Comparison of ENCODE assay signal across 40 cellular contexts in the genomic region with DNA sequence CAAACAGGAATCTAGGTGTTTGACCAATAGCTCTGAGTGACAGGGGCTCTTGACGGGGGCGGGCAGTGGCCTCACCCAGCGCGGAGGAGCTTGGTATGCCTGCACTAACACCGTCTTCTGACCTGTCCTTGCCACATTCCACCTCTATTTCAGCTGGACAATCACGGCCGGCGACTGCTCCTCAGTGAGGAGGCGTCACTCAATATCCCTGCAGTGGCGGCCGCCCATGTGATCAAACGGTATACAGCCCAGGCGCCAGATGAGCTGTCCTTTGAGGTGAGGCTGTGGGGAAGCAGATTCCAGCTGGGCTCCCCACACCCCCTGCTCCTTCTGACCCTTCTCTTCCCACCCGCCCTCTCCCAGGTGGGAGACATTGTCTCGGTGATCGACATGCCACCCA. TPM values are rescaled to one million over a fixed set of nuclear protein-coding genes. Genes with fewer than 3 reads are reported as not detected.
"Had no signal": no experiment of that assay in that cellular context is flagged by ENCODE, and none has a peak within 500 bp of the region (broad histone marks: within the 10 kb centered on the region; RNA-seq: fewer than 3 reads in every experiment).

No MANE protein-coding gene starts in this region.

- ATAC-seq: activated CD8-positive, alpha-beta T cell treated with anti-CD3 and anti-CD28 coated beads for 36 hours; activated naive CD8-positive, alpha-beta T cell treated with anti-CD3 and anti-CD28 coated beads, Interleukin-2, amount 50 U/mL, for 24 hours; activated T-cell treated with anti-CD3 and anti-CD28 coated beads, Interleukin-2, amount 50 U/mL, for 4 hours; activated T-cell treated with anti-CD3 and anti-CD28 coated beads, Interleukin-2, amount 50 U/mL, for 72 hours; activated T-helper 17 cell treated with anti-CD3 and anti-CD28 coated beads, Interleukin-2, amount 50 U/mL, for 72 hours; T-cell had no signal

- H3K27me3 Mint-ChIP-seq: activated B cell treated with CpG ODN at 0.5 μM for 24 hours; activated CD4-positive, alpha-beta memory T cell treated with anti-CD3 and anti-CD28 coated beads for 36 hours; activated CD4-positive, alpha-beta T cell treated with anti-CD3 and anti-CD28 coated beads, Interleukin-2, amount 10 ng/mL, durations not matched to agents 24 days and 14 days; activated CD8-positive, alpha-beta T cell treated with anti-CD3 and anti-CD28 coated beads for 36 hours; activated naive CD4-positive, alpha-beta T cell treated with anti-CD3 and anti-CD28 coated beads, Interleukin-2, amount 10 ng/mL, durations not matched to agents 7 days and 5 days; activated naive CD4-positive, alpha-beta T cell treated with anti-CD3 and anti-CD28 coated beads, Interleukin-2, amount 50 U/mL, for 24 hours; activated naive CD8-positive, alpha-beta T cell; activated naive CD8-positive, alpha-beta T cell treated with anti-CD3 and anti-CD28 coated beads, Interleukin-2, amount 10 ng/mL, durations not matched to agents 7 days and 5 days; activated naive CD8-positive, alpha-beta T cell treated with anti-CD3 and anti-CD28 coated beads, Interleukin-2, amount 50 U/mL, for 24 hours; activated T-helper 17 cell treated with anti-CD3 and anti-CD28 coated beads, Interleukin-2, amount 50 U/mL, for 72 hours; central memory CD8-positive, alpha-beta T cell; T-cell had no signal

- H3K4me3 ChIP-seq: ascending aorta, cardiac muscle cell had no signal

- H3K27ac Mint-ChIP-seq: activated B cell treated with CpG ODN at 0.5 μM for 24 hours; activated CD4-positive, alpha-beta memory T cell treated with anti-CD3 and anti-CD28 coated beads for 36 hours; activated CD4-positive, alpha-beta T cell treated with anti-CD3 and anti-CD28 coated beads, Interleukin-2, amount 10 ng/mL, durations not matched to agents 24 days and 14 days; activated CD8-positive, alpha-beta T cell treated with anti-CD3 and anti-CD28 coated beads for 36 hours; activated naive CD4-positive, alpha-beta T cell treated with anti-CD3 and anti-CD28 coated beads, Interleukin-2, amount 10 ng/mL, durations not matched to agents 7 days and 5 days; activated naive CD4-positive, alpha-beta T cell treated with anti-CD3 and anti-CD28 coated beads, Interleukin-2, amount 50 U/mL, for 24 hours; activated naive CD8-positive, alpha-beta T cell; activated naive CD8-positive, alpha-beta T cell treated with anti-CD3 and anti-CD28 coated beads, Interleukin-2, amount 10 ng/mL, durations not matched to agents 7 days and 5 days; activated naive CD8-positive, alpha-beta T cell treated with anti-CD3 and anti-CD28 coated beads, Interleukin-2, amount 50 U/mL, for 24 hours; activated T-cell treated with anti-CD3 and anti-CD28 coated beads, Interleukin-2, amount 50 U/mL, for 72 hours; activated T-helper 1 cell treated with anti-CD3 and anti-CD28 coated beads, Interleukin-12 subunit alpha, Interleukin-12 subunit beta, Interleukin-2, Interleukin-4 antibody, amounts not matched to agents 30 ng/mL and 10 ng/mL and 1 ng/mL, durations not matched to agents 14 hours and 24 hours and 36 hours; activated T-helper 17 cell treated with anti-CD3 and anti-CD28 coated beads, Interleukin-2, amount 50 U/mL, for 72 hours; brain; T-cell; T-helper 2 cell treated with Interferon-gamma antibody and Interleukin-4, amounts not matched to agents 5 μg/mL and 100 μg/mL, for 36 hours had no signal

- H3K36me3 ChIP-seq: cardiac muscle cell had no signal

- H3K4me3 Mint-ChIP-seq: activated B cell treated with CpG ODN at 0.5 μM for 24 hours; activated CD4-positive, alpha-beta memory T cell treated with anti-CD3 and anti-CD28 coated beads for 36 hours; activated CD4-positive, alpha-beta T cell treated with anti-CD3 and anti-CD28 coated beads, Interleukin-2, amount 10 ng/mL, durations not matched to agents 24 days and 14 days; activated CD8-positive, alpha-beta T cell treated with anti-CD3 and anti-CD28 coated beads for 36 hours; activated naive CD4-positive, alpha-beta T cell treated with anti-CD3 and anti-CD28 coated beads, Interleukin-2, amount 10 ng/mL, durations not matched to agents 7 days and 5 days; activated naive CD4-positive, alpha-beta T cell treated with anti-CD3 and anti-CD28 coated beads, Interleukin-2, amount 50 U/mL, for 24 hours; activated naive CD8-positive, alpha-beta T cell; activated naive CD8-positive, alpha-beta T cell treated with anti-CD3 and anti-CD28 coated beads, Interleukin-2, amount 10 ng/mL, durations not matched to agents 7 days and 5 days; activated naive CD8-positive, alpha-beta T cell treated with anti-CD3 and anti-CD28 coated beads, Interleukin-2, amount 50 U/mL, for 24 hours; activated T-cell treated with anti-CD3 and anti-CD28 coated beads, Interleukin-2, amount 50 U/mL, for 4 hours; activated T-cell treated with anti-CD3 and anti-CD28 coated beads, Interleukin-2, amount 50 U/mL, for 72 hours; activated T-helper 1 cell treated with anti-CD3 and anti-CD28 coated beads, Interleukin-12 subunit alpha, Interleukin-12 subunit beta, Interleukin-2, Interleukin-4 antibody, amounts not matched to agents 30 ng/mL and 10 ng/mL and 1 ng/mL, durations not matched to agents 14 hours and 24 hours and 36 hours; activated T-helper 17 cell treated with anti-CD3 and anti-CD28 coated beads, Interleukin-2, amount 50 U/mL, for 72 hours; brain; central memory CD8-positive, alpha-beta T cell; T-cell; T-helper 2 cell treated with Interferon-gamma antibody and Interleukin-4, amounts not matched to agents 5 μg/mL and 100 μg/mL, for 36 hours had no signal

- DNase-seq: activated B cell treated with CpG ODN at 0.5 μM for 24 hours; activated CD4-positive, alpha-beta memory T cell treated with anti-CD3 and anti-CD28 coated beads for 36 hours; activated CD4-positive, alpha-beta T cell treated with anti-CD3 and anti-CD28 coated beads for 4 hours; activated CD4-positive, alpha-beta T cell treated with anti-CD3 and anti-CD28 coated beads, Interleukin-2, amount 10 ng/mL, durations not matched to agents 24 days and 14 days; activated CD4-positive, alpha-beta T cell treated with anti-CD3 and anti-CD28 coated beads, Interleukin-2, amount 50 U/mL, for 1 hour; activated CD4-positive, alpha-beta T cell treated with anti-CD3 and anti-CD28 coated beads, Interleukin-2, amount 50 U/mL, for 4 hours; activated CD4-positive, CD25-positive, alpha-beta regulatory T cell treated with anti-CD3 and anti-CD28 coated beads, Interleukin-2, amount 50 U/mL, for 72 hours; activated CD8-positive, alpha-beta memory T cell treated with anti-CD3 and anti-CD28 coated beads, Interleukin-2, amount 50 U/mL, for 4 hours; activated CD8-positive, alpha-beta T cell treated with anti-CD3 and anti-CD28 coated beads for 36 hours; activated effector memory CD4-positive, alpha-beta T cell treated with anti-CD3 and anti-CD28 coated beads, Interleukin-2, amount 50 U/mL, for 16 hours; activated naive CD4-positive, alpha-beta T cell treated with anti-CD3 and anti-CD28 coated beads, Interleukin-2, amount 10 ng/mL, durations not matched to agents 7 days and 5 days; activated naive CD4-positive, alpha-beta T cell treated with Interleukin-2 at 50 U/mL for 16 hours; activated naive CD8-positive, alpha-beta T cell treated with anti-CD3 and anti-CD28 coated beads, Interleukin-2, amount 10 ng/mL, durations not matched to agents 7 days and 5 days; activated naive CD8-positive, alpha-beta T cell treated with anti-CD3 and anti-CD28 coated beads, Interleukin-2, amount 50 U/mL, for 24 hours; activated T-cell treated with anti-CD3 and anti-CD28 coated beads for 4 hours; activated T-cell treated with anti-CD3 and anti-CD28 coated beads, Interleukin-2, amount 50 U/mL, for 1 hour; activated T-cell treated with anti-CD3 and anti-CD28 coated beads, Interleukin-2, amount 50 U/mL, for 4 hours; activated T-cell treated with anti-CD3 and anti-CD28 coated beads, Interleukin-2, amount 50 U/mL, for 72 hours; amygdala; anterior cingulate cortex; caudate nucleus; cerebellar nuclear complex; T-cell; T-helper 2 cell; T-helper 9 cell had no signal

- H3K36me3 Mint-ChIP-seq: activated naive CD8-positive, alpha-beta T cell had no signal

- H3K27me3 ChIP-seq: ascending aorta, cardiac muscle cell had no signal

- H3K9me3 ChIP-seq: ascending aorta had no signal

- H3K27ac ChIP-seq: ascending aorta, cardiac muscle cell, VCaP had no signal

- FAIRE-seq: bronchial epithelial cell, TTC549 had no signal

RNA-seq across cellular contexts. Expression of a gene that starts 23.2 kb away (rescaled TPM):
- total RNA-seq: activated B cell treated with CpG ODN at 0.5 μM for 24 hours; activated T-helper 1 cell treated with anti-CD3 and anti-CD28 coated beads, Interleukin-12 subunit alpha, Interleukin-12 subunit beta, Interleukin-2, Interleukin-4 antibody, amounts not matched to agents 30 ng/mL and 10 ng/mL and 1 ng/mL, durations not matched to agents 14 hours and 24 hours and 36 hours; activated T-helper 17 cell treated with anti-CD3 and anti-CD28 coated beads, Interleukin-2, amount 50 U/mL, for 72 hours; T-helper 1 cell treated with Interleukin-12 subunit alpha and Interleukin-12 subunit beta and Interleukin-4 antibody, amounts not matched to agents 30 ng/mL and 1 ng/mL, for 36 hours had no signal

RNA-seq across cellular contexts. Expression of a gene that starts 32.6 kb away (rescaled TPM):
- total RNA-seq: activated B cell treated with CpG ODN at 0.5 μM for 24 hours; activated CD4-positive, alpha-beta memory T cell treated with anti-CD3 and anti-CD28 coated beads for 36 hours; activated CD4-positive, alpha-beta T cell treated with anti-CD3 and anti-CD28 coated beads, Interleukin-2, amount 10 ng/mL, durations not matched to agents 24 days and 14 days; activated CD8-positive, alpha-beta memory T cell treated with anti-CD3 and anti-CD28 coated beads for 36 hours; activated CD8-positive, alpha-beta T cell treated with anti-CD3 and anti-CD28 coated beads for 36 hours; activated naive CD8-positive, alpha-beta T cell treated with anti-CD3 and anti-CD28 coated beads, Interleukin-2, amount 10 ng/mL, durations not matched to agents 7 days and 5 days; activated T-cell treated with anti-CD3 and anti-CD28 coated beads, Interleukin-2, amount 50 U/mL, for 4 hours; activated T-cell treated with anti-CD3 and anti-CD28 coated beads, Interleukin-2, amount 50 U/mL, for 72 hours; activated T-helper 1 cell treated with anti-CD3 and anti-CD28 coated beads, Interleukin-12 subunit alpha, Interleukin-12 subunit beta, Interleukin-2, Interleukin-4 antibody, amounts not matched to agents 30 ng/mL and 10 ng/mL and 1 ng/mL, durations not matched to agents 14 hours and 24 hours and 36 hours; ascending aorta; bronchial epithelial cell; chondrocyte; T-cell; T-helper 1 cell treated with Interleukin-12 subunit alpha and Interleukin-12 subunit beta and Interleukin-4 antibody, amounts not matched to agents 30 ng/mL and 1 ng/mL, for 36 hours had no signal
- polyA plus RNA-seq: cardiac muscle cell had no signal
